14 cellular contexts compared by ENCODE assay signal in genomic region chr3:123444023-123444422, GRCh38. TPM values are rescaled to one million over a fixed set of nuclear protein-coding genes. Genes with fewer than 3 reads are reported as not detected.
A peak's percentile ranks its signal among the peaks of the same experiment; 100 is the strongest.
DNase-seq lines count a peak whose midpoint lies in the region; ATAC-seq, FAIRE-seq and TF ChIP-seq lines count a peak whose summit lies in the region.
"Had no signal": no experiment of that assay in that cellular context is flagged by ENCODE, and none has a peak within 500 bp of the region (broad histone marks: within the 10 kb centered on the region; RNA-seq: fewer than 3 reads in every experiment).

No MANE protein-coding gene starts in this region.

- no peak for TF ChIP-seq POLR2A in suprapubic skin (IDR thresholded peaks at IDR 0.05)

- ATAC-seq in left cardiac atrium: peak; percentile 16 to 17
- ATAC-seq: naive thymus-derived CD4-positive, alpha-beta T cell had no signal

- peak overlapping the region; percentile 90 for H3K27ac ChIP-seq in angular gyrus (ENCODE audit: low read depth, low read length)
- H3K27ac ChIP-seq in rectal smooth muscle tissue (ENCODE audit: low read depth, low read length): peak overlapping the region; percentile 25
- no peak overlapping the region for H3K27ac ChIP-seq in suprapubic skin

- 63% methylated on average over 6 of the region's 6 CpGs for WGBS in suprapubic skin

- intact Hi-C loops in left cardiac atrium (cut with DNase I): loop anchor here in 1 of 2 donors (10.0 kb wide), 1 partner anchor 119 kb away; no protein-coding TSS in a partner anchor

- H3K9ac ChIP-seq in rectal smooth muscle tissue (ENCODE audit: low read length): no peak overlapping the region

- no peaks in the 10 kb centered on the region for H3K36me3 ChIP-seq in rectal smooth muscle tissue (ENCODE audit: control insufficient read depth, insufficient read depth, low read length)
- H3K36me3 ChIP-seq in suprapubic skin: no peaks in the 10 kb centered on the region

- H3K4me1 ChIP-seq in rectal smooth muscle tissue (ENCODE audit: control insufficient read depth, insufficient read depth, low read length): peaks cover 3% of the 10 kb centered on the region
- H3K4me1 ChIP-seq in suprapubic skin: peaks cover 10% of the 10 kb centered on the region

- no peak for TF ChIP-seq CTCF in D721Med (IDR thresholded peaks at IDR 0.05; ENCODE audit: insufficient read depth, missing control alignments)
- TF ChIP-seq CTCF in suprapubic skin (IDR thresholded peaks at IDR 0.05): no peak

- H3K9me3 ChIP-seq in suprapubic skin: no peaks in the 10 kb centered on the region

- DNase-seq in NCI-H1417 (lab: John Stamatoyannopoulos, UW): peak in 2 of 3 experiments; percentile 67 to 91
- DNase-seq in left cardiac atrium: no peak
- DNase-seq in HUDEP-2 (lab: John Stamatoyannopoulos, UW; ENCODE audit: unreplicated experiment in 76 of 76): no peak
- no peak for DNase-seq in D721Med (ENCODE audit: insufficient read length, low spot score)
- DNase-seq in suprapubic skin (ENCODE audit: low spot score in 2 of 2): no peak
- DNase-seq in activated CD8-positive, alpha-beta memory T cell treated with anti-CD3 and anti-CD28 coated beads for 24 hours: no peak
- DNase-seq: foreskin fibroblast; GF-D8; naive thymus-derived CD4-positive, alpha-beta T cell; NCI-H1436 treated with DMSO at 0.1 percent for 48 hours had no signal

- FAIRE-seq in D721Med (lab: Jason Lieb, UNC): no peak
- FAIRE-seq: keratinocyte had no signal

- no peak for TF ChIP-seq EP300 in suprapubic skin (IDR thresholded peaks at IDR 0.05)

- H3K4me3 ChIP-seq in rectal smooth muscle tissue (ENCODE audit: low read length): peak overlapping the region; percentile 28
- no peak overlapping the region for H3K4me3 ChIP-seq in suprapubic skin
- H3K4me3 ChIP-seq: smooth muscle cell had no signal

- H3K27me3 ChIP-seq in rectal smooth muscle tissue (ENCODE audit: control insufficient read depth, insufficient read depth, low read length) (no peaks in the 10 kb centered on the region), suprapubic skin (peaks cover 31% of the 10 kb centered on the region)

RNA-seq across cellular contexts. Expression of gene ADCY5, which starts 4.9 kb away (rescaled TPM):
- total RNA-seq in left cardiac atrium (100 to 1,000 TPM; 104 to 134 TPM), suprapubic skin (1 to 10 TPM; 1.4 to 4.9 (median 4.0) TPM)
- total RNA-seq: naive thymus-derived CD4-positive, alpha-beta T cell had no signal

Comparison
In these comparisons a context has a peak if more than half of its experiments do, and no peak if none do; other contexts are left out.
1. DNase-seq: peak in NCI-H1417 (2 of 3); none in left cardiac atrium (single experiment), HUDEP-2 (0 of 76), D721Med (single experiment), suprapubic skin (0 of 2) and activated CD8-positive, alpha-beta memory T cell treated with anti-CD3 and anti-CD28 coated beads for 24 hours (single experiment).
2. RNA of gene ADCY5, which starts 4.9 kb away (total RNA-seq): 104 to 134 TPM in left cardiac atrium; 1.4 to 4.9 TPM in suprapubic skin; every median in the first group is over 10 times any median in the second.